Comparison of ENCODE assay signal across 2 cellular contexts in the genomic region with DNA sequence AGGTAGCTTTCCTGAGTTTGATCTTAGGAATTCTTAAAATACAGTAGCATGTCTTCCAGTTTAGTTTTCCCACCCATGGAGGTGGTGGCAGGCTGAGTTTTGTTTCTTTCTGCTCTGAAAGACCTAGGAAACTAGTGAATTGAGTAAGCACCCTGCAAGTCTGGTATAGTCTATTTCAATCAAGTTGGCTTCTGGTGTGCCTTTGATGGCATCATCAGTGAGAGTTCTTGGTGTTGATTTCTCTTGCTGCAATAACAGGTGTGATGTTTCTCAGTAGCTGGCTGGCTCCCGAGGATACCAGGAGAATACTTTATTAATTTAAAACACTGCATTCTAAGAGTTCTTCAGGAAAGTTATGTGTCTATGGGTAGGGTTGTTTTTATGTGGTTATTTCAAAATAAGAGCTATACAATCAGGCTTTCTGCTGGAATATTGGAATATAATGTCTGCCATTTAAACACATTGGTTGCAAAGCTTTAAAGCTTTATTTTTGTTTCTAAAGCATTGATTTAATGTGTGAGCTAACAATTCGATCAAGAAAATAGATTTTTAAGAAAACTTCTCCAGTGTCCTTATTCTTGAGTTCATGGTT.
TF ChIP-seq lines count a peak whose summit lies in the region.

No MANE protein-coding gene starts in this region.

TF ChIP-seq in GM23338, 12 proteins besides CTCF, POLR2A, EP300 and RAD21 (continued from another document and continues in another):
- TF ChIP-seq, protein P1, sequence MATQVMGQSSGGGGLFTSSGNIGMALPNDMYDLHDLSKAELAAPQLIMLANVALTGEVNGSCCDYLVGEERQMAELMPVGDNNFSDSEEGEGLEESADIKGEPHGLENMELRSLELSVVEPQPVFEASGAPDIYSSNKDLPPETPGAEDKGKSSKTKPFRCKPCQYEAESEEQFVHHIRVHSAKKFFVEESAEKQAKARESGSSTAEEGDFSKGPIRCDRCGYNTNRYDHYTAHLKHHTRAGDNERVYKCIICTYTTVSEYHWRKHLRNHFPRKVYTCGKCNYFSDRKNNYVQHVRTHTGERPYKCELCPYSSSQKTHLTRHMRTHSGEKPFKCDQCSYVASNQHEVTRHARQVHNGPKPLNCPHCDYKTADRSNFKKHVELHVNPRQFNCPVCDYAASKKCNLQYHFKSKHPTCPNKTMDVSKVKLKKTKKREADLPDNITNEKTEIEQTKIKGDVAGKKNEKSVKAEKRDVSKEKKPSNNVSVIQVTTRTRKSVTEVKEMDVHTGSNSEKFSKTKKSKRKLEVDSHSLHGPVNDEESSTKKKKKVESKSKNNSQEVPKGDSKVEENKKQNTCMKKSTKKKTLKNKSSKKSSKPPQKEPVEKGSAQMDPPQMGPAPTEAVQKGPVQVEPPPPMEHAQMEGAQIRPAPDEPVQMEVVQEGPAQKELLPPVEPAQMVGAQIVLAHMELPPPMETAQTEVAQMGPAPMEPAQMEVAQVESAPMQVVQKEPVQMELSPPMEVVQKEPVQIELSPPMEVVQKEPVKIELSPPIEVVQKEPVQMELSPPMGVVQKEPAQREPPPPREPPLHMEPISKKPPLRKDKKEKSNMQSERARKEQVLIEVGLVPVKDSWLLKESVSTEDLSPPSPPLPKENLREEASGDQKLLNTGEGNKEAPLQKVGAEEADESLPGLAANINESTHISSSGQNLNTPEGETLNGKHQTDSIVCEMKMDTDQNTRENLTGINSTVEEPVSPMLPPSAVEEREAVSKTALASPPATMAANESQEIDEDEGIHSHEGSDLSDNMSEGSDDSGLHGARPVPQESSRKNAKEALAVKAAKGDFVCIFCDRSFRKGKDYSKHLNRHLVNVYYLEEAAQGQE (IDR thresholded peaks at IDR 0.05; ENCODE audit: unreplicated experiment): no peak
- TF ChIP-seq JUNB (IDR thresholded peaks at IDR 0.05; ENCODE audit: unreplicated experiment): no peak
- no peak for TF ChIP-seq EZH2 (IDR thresholded peaks at IDR 0.05; ENCODE audit: low read depth, unreplicated experiment)
- no peak for TF ChIP-seq ZNF114 (CRISPR knock-in tag; IDR thresholded peaks at IDR 0.05)
- TF ChIP-seq NANOG (IDR thresholded peaks at IDR 0.05; ENCODE audit: borderline replicate concordance): no peak
- TF ChIP-seq, protein P2, sequence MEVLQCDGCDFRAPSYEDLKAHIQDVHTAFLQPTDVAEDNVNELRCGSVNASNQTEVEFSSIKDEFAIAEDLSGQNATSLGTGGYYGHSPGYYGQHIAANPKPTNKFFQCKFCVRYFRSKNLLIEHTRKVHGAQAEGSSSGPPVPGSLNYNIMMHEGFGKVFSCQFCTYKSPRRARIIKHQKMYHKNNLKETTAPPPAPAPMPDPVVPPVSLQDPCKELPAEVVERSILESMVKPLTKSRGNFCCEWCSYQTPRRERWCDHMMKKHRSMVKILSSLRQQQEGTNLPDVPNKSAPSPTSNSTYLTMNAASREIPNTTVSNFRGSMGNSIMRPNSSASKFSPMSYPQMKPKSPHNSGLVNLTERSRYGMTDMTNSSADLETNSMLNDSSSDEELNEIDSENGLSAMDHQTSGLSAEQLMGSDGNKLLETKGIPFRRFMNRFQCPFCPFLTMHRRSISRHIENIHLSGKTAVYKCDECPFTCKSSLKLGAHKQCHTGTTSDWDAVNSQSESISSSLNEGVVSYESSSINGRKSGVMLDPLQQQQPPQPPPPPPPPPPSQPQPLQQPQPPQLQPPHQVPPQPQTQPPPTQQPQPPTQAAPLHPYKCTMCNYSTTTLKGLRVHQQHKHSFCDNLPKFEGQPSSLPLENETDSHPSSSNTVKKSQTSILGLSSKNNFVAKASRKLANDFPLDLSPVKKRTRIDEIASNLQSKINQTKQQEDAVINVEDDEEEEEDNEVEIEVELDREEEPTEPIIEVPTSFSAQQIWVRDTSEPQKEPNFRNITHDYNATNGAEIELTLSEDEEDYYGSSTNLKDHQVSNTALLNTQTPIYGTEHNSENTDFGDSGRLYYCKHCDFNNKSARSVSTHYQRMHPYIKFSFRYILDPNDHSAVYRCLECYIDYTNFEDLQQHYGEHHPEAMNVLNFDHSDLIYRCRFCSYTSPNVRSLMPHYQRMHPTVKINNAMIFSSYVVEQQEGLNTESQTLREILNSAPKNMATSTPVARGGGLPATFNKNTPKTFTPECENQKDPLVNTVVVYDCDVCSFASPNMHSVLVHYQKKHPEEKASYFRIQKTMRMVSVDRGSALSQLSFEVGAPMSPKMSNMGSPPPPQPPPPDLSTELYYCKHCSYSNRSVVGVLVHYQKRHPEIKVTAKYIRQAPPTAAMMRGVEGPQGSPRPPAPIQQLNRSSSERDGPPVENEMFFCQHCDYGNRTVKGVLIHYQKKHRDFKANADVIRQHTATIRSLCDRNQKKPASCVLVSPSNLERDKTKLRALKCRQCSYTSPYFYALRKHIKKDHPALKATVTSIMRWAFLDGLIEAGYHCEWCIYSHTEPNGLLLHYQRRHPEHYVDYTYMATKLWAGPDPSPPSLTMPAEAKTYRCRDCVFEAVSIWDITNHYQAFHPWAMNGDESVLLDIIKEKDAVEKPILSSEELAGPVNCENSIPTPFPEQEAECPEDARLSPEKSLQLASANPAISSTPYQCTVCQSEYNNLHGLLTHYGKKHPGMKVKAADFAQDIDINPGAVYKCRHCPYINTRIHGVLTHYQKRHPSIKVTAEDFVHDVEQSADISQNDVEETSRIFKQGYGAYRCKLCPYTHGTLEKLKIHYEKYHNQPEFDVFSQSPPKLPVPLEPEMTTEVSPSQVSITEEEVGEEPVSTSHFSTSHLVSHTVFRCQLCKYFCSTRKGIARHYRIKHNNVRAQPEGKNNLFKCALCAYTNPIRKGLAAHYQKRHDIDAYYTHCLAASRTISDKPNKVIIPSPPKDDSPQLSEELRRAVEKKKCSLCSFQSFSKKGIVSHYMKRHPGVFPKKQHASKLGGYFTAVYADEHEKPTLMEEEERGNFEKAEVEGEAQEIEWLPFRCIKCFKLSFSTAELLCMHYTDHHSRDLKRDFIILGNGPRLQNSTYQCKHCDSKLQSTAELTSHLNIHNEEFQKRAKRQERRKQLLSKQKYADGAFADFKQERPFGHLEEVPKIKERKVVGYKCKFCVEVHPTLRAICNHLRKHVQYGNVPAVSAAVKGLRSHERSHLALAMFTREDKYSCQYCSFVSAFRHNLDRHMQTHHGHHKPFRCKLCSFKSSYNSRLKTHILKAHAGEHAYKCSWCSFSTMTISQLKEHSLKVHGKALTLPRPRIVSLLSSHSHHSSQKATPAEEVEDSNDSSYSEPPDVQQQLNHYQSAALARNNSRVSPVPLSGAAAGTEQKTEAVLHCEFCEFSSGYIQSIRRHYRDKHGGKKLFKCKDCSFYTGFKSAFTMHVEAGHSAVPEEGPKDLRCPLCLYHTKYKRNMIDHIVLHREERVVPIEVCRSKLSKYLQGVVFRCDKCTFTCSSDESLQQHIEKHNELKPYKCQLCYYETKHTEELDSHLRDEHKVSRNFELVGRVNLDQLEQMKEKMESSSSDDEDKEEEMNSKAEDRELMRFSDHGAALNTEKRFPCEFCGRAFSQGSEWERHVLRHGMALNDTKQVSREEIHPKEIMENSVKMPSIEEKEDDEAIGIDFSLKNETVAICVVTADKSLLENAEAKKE (CRISPR knock-in tag; IDR thresholded peaks at IDR 0.05): no peak
- TF ChIP-seq CREB1 (CRISPR knock-in tag; IDR thresholded peaks at IDR 0.05; ENCODE audit: low read depth): no peak
- no peak for TF ChIP-seq EZH2phosphoT487 (IDR thresholded peaks at IDR 0.05; ENCODE audit: unreplicated experiment)
- TF ChIP-seq POLR2AphosphoS5 (IDR thresholded peaks at IDR 0.05; ENCODE audit: low read depth): no peak

TF ChIP-seq in HepG2, 621 proteins besides CTCF, POLR2A, EP300 and RAD21 (continued from another document):
- TF ChIP-seq, protein P3, sequence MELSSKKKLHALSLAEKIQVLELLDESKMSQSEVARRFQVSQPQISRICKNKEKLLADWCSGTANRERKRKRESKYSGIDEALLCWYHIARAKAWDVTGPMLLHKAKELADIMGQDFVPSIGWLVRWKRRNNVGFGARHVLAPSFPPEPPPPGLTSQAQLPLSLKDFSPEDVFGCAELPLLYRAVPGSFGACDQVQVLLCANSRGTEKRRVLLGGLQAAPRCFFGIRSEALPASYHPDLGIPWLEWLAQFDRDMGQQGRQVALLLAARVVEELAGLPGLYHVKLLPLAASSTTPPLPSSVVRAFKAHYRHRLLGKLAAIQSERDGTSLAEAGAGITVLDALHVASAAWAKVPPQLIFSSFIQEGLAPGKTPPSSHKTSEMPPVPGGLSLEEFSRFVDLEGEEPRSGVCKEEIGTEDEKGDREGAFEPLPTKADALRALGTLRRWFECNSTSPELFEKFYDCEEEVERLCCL (CRISPR knock-in tag; IDR thresholded peaks at IDR 0.05; ENCODE audit: borderline replicate concordance): no peak
- TF ChIP-seq KDM1A (CRISPR knock-in tag; IDR thresholded peaks at IDR 0.05) (no peak), ZNF33A (CRISPR knock-in tag; IDR thresholded peaks at IDR 0.05; ENCODE audit: borderline replicate concordance) (no peak), ATF1 (CRISPR knock-in tag; IDR thresholded peaks at IDR 0.05) (peak; percentile 25; the same call in 1 of the 2 replicates), RFX3 (CRISPR knock-in tag; IDR thresholded peaks at IDR 0.05) (0 out of 2 replicates have a peak, but pooled peaks have one; percentile 21), NFE2L1 (CRISPR knock-in tag; IDR thresholded peaks at IDR 0.05; ENCODE audit: borderline replicate concordance) (no peak), PHF20 (CRISPR knock-in tag; IDR thresholded peaks at IDR 0.05) (no peak), ZNF776 (CRISPR knock-in tag; IDR thresholded peaks at IDR 0.05) (no peak), ZNF572 (CRISPR knock-in tag; IDR thresholded peaks at IDR 0.05) (no peak)
- TF ChIP-seq, protein P4, sequence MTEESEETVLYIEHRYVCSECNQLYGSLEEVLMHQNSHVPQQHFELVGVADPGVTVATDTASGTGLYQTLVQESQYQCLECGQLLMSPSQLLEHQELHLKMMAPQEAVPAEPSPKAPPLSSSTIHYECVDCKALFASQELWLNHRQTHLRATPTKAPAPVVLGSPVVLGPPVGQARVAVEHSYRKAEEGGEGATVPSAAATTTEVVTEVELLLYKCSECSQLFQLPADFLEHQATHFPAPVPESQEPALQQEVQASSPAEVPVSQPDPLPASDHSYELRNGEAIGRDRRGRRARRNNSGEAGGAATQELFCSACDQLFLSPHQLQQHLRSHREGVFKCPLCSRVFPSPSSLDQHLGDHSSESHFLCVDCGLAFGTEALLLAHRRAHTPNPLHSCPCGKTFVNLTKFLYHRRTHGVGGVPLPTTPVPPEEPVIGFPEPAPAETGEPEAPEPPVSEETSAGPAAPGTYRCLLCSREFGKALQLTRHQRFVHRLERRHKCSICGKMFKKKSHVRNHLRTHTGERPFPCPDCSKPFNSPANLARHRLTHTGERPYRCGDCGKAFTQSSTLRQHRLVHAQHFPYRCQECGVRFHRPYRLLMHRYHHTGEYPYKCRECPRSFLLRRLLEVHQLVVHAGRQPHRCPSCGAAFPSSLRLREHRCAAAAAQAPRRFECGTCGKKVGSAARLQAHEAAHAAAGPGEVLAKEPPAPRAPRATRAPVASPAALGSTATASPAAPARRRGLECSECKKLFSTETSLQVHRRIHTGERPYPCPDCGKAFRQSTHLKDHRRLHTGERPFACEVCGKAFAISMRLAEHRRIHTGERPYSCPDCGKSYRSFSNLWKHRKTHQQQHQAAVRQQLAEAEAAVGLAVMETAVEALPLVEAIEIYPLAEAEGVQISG (CRISPR knock-in tag; IDR thresholded peaks at IDR 0.05): no peak
- TF ChIP-seq, protein P5, sequence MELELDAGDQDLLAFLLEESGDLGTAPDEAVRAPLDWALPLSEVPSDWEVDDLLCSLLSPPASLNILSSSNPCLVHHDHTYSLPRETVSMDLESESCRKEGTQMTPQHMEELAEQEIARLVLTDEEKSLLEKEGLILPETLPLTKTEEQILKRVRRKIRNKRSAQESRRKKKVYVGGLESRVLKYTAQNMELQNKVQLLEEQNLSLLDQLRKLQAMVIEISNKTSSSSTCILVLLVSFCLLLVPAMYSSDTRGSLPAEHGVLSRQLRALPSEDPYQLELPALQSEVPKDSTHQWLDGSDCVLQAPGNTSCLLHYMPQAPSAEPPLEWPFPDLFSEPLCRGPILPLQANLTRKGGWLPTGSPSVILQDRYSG (CRISPR knock-in tag; IDR thresholded peaks at IDR 0.05): 0 out of 2 replicates have a peak, but pooled peaks have one; percentile 6
